16 cellular contexts compared by ENCODE assay signal in the genomic region with DNA sequence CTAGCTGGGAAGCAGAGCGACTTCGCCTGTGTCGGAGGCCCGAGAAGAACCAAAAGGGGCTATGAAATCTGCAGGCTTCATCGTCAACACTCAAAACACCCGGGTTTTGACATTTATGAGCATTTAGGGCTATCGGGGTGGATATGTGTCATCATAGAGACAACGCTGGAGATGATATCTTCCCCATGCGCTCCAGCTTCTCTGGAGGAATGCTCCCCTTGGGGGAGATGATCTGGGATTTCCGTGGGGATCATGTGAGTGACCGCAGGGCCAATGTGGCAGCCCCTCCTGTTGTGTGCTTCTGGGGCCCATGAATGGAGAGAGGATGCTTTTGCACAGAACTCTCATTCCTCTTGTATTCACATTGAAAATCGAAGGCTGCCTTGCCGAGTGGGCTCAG.
A peak's percentile ranks its signal among the peaks of the same experiment; 100 is the strongest.
DNase-seq lines count a peak whose midpoint lies in the region; ATAC-seq and TF ChIP-seq lines count a peak whose summit lies in the region.
"Had no signal": no experiment of that assay in that cellular context is flagged by ENCODE, and none has a peak within 500 bp of the region (broad histone marks: within the 10 kb centered on the region; RNA-seq: fewer than 3 reads in every experiment).

No MANE protein-coding gene starts in this region.

- TF ChIP-seq POLR2A in prostate gland (IDR thresholded peaks at IDR 0.05), result no peak
- no peak for TF ChIP-seq POLR2A in uterus (IDR thresholded peaks at IDR 0.05)

- ATAC-seq in HG03039 (IDR thresholded peaks at IDR 0.05; ENCODE audit: unreplicated experiment) (no peak), left cardiac atrium (no peak), HG03025 (IDR thresholded peaks at IDR 0.05; ENCODE audit: low FRiP score, unreplicated experiment) (no peak)

- H3K36me3 ChIP-seq in SJCRH30 (peaks cover 5% of the 10 kb centered on the region; the same call in 1 of the 2 replicates), prostate gland (no peaks in the 10 kb centered on the region), uterus (no peaks in the 10 kb centered on the region)
- H3K36me3 ChIP-seq: BLaER1, MG63 had no signal

- H3K4me1 ChIP-seq in SJCRH30, result peaks cover 52% of the 10 kb centered on the region
- peaks cover 6% of the 10 kb centered on the region for H3K4me1 ChIP-seq in prostate gland (replicated peaks)
- H3K4me1 ChIP-seq in uterus, result peaks cover 0 to 15% of the 10 kb centered on the region in 2 donors
- H3K4me1 ChIP-seq: A549, BLaER1 had no signal

- H3K27ac ChIP-seq in SJCRH30 (peak overlapping the region; percentile 5; the same call in 1 of the 2 replicates), prostate gland (peak overlapping the region; percentile 78 to 80), uterus (peak overlapping the region; percentile 34 to 36)
- H3K27ac ChIP-seq: A549, BLaER1 had no signal

- H3K27me3 ChIP-seq in SJCRH30, result no peaks in the 10 kb centered on the region
- H3K27me3 ChIP-seq in prostate gland (replicated peaks; ENCODE audit: insufficient read depth), result no peaks in the 10 kb centered on the region
- no peaks in the 10 kb centered on the region for H3K27me3 ChIP-seq in uterus
- H3K27me3 ChIP-seq: BLaER1, MG63 had no signal

- intact Hi-C loops in prostate gland (cut with DNase I) (loop anchor here (5.0 kb wide), 2 partner anchors 35 to 50 kb away; no protein-coding TSS in a partner anchor), uterus (cut with DNase I; ENCODE audit: low total_unique reads) (no loop called here), left cardiac atrium (cut with DNase I) (no loop called here)

- TF ChIP-seq CTCF in fibroblast of villous mesenchyme (IDR thresholded peaks at IDR 0.05; ENCODE audit: insufficient read depth, low read depth, low read length), result no peak
- no peak for TF ChIP-seq CTCF in prostate gland (IDR thresholded peaks at IDR 0.05)
- no peak for TF ChIP-seq CTCF in uterus (IDR thresholded peaks at IDR 0.05)

- H3K9me3 ChIP-seq in SJCRH30 (replicated peaks) (no peaks in the 10 kb centered on the region), prostate gland (no peaks in the 10 kb centered on the region), uterus (no peaks in the 10 kb centered on the region)
- H3K9me3 ChIP-seq: A549, BLaER1, MG63 had no signal

- WGBS in prostate gland, result 65% methylated on average over 13 of the region's 13 CpGs

- H3K4me3 ChIP-seq in SJCRH30, result no peak overlapping the region
- H3K4me3 ChIP-seq in fibroblast of villous mesenchyme (ENCODE audit: low read depth, low read length), result no peak overlapping the region
- no peak overlapping the region for H3K4me3 ChIP-seq in prostate gland
- no peak overlapping the region for H3K4me3 ChIP-seq in uterus
- H3K4me3 ChIP-seq: A549, BLaER1, MG63 had no signal

- DNase-seq in SJCRH30 (peak in 1 of 2 experiments; percentile 53), fibroblast of villous mesenchyme (ENCODE audit: low read depth) (peak; percentile 57), prostate gland (ENCODE audit: low spot score) (no peak), uterus (no peak), left cardiac atrium (no peak)
- DNase-seq: CD4-positive, alpha-beta memory T cell; MG63; NCI-H1092; NCI-H1436 treated with DMSO at 0.1 percent for 48 hours; NCI-H2029 treated with DMSO at 0.1 percent for 48 hours; NCI-H2171; SHP77 treated with DMSO at 0.1 percent for 48 hours had no signal

Comparison
In these comparisons a context has a peak if more than half of its experiments do, and no peak if none do; other contexts are left out.
1. H3K27ac ChIP-seq: peak in every context shown above with its lines; median percentile 79 in prostate gland; 35 in uterus; 5 in SJCRH30.